Comparison of ENCODE assay signal across 8 cellular contexts in the genomic region with DNA sequence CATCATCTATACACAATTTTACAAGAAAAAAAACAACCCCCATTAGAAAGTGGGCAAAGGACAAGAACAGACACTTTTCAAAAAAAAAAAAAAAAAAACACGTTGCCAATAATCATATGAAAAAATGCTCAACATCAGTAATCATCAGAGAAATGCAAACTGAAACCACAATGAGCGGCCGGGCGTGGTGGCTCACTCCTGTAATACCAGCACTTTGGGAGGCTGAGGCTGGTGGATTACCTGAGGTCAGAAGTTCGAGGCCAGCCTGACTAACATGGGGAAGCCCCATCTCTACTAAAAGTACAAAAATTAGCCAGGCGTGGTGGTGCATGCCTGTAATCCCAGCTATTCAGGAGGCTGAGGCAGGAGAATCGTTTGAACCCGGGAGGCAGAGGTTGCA. TPM values are rescaled to one million over a fixed set of nuclear protein-coding genes. Genes with fewer than 3 reads are reported as not detected.
A peak's percentile ranks its signal among the peaks of the same experiment; 100 is the strongest.
DNase-seq lines count a peak whose midpoint lies in the region; ATAC-seq and TF ChIP-seq lines count a peak whose summit lies in the region.
"Not testable (repeated sequence)": the region's sequence is repeated elsewhere in the genome, so short reads cannot be mapped to it uniquely, and the experiment has no call there.
"Had no signal": no experiment of that assay in that cellular context is flagged by ENCODE, and none has a peak within 500 bp of the region (broad histone marks: within the 10 kb centered on the region; RNA-seq: fewer than 3 reads in every experiment).

No MANE protein-coding gene starts in this region.

- not testable (repeated sequence) for H3K27me3 ChIP-seq in HCT116 (ENCODE audit: insufficient read depth, low read length); mammary epithelial cell (ENCODE audit: insufficient read depth, low read length)

- not testable (repeated sequence) for H3K9me3 Mint-ChIP-seq in activated CD4-positive, alpha-beta T cell treated with anti-CD3 and anti-CD28 coated beads for 36 hours (ENCODE audit: low read depth)

- not testable (repeated sequence) for H3K9ac ChIP-seq in HCT116 (ENCODE audit: low read length); mammary epithelial cell (ENCODE audit: insufficient read depth, low read length)

- H3K9me2 ChIP-seq in HCT116 (ENCODE audit: insufficient read depth), result not testable (repeated sequence)

- H3K36me3 Mint-ChIP-seq in activated CD4-positive, alpha-beta T cell treated with anti-CD3 and anti-CD28 coated beads for 36 hours (ENCODE audit: low read depth), result not testable (repeated sequence)

- not testable (repeated sequence) for TF ChIP-seq CTCF in HCT116 (IDR thresholded peaks at IDR 0.05 in 2 of 3, conservative IDR thresholded peaks at IDR 0.05 in 1 of 3; ENCODE audit: borderline replicate concordance in 1 of 3, insufficient read depth in 1 of 3, low read depth in 2 of 3, low read length in 2 of 3); mammary epithelial cell (conservative IDR thresholded peaks at IDR 0.05 in 1 of 2, IDR thresholded peaks at IDR 0.05 in 1 of 2; ENCODE audit: extremely low read depth in 1 of 2, insufficient read depth in 1 of 2, low read depth in 1 of 2, low read length in 2 of 2); epithelial cell of esophagus (IDR thresholded peaks at IDR 0.05; ENCODE audit: insufficient read depth, low read depth, low read length, missing control alignments)

- DNase-seq in Daoy (ENCODE audit: low read depth) (peak; percentile 3), mammary epithelial cell (peak; percentile 57), epithelial cell of esophagus (ENCODE audit: low read depth) (peak; percentile 20), iris pigment epithelial cell (ENCODE audit: low read depth) (peak; percentile 66)
- not testable (repeated sequence) for DNase-seq in HCT116 (ENCODE audit: low read depth, low spot score)
- peak; percentile 7 for DNase-seq in activated CD4-positive, alpha-beta T cell treated with anti-CD3 and anti-CD28 coated beads for 36 hours

- ATAC-seq in HCT116; activated CD4-positive, alpha-beta T cell treated with anti-CD3 and anti-CD28 coated beads for 36 hours: not testable (repeated sequence)

- peaks cover 37% of the 10 kb centered on the region for H3K27me3 Mint-ChIP-seq in activated CD4-positive, alpha-beta T cell treated with anti-CD3 and anti-CD28 coated beads for 36 hours

- H3K4me1 ChIP-seq in HCT116 (ENCODE audit: control insufficient read depth in 1 of 2, insufficient read depth in 2 of 2, low read length in 2 of 2), result peaks cover 0 to 37% of the 10 kb centered on the region in 2 experiments; a peak in 3 of 4 replicates
- not testable (repeated sequence) for H3K4me1 ChIP-seq in mammary epithelial cell (ENCODE audit: insufficient read depth, low read length)

- RAD21 ChIA-PET in HCT116 (lab: Charles Lee; ENCODE audit: low non-redundant PET in 1 of 2, low total read pairs in 2 of 2, uncharacterized antibody in 2 of 2, unreplicated experiment in 2 of 2), result not testable (repeated sequence)

- not testable (repeated sequence) for TF ChIP-seq RAD21 in HCT116 (IDR thresholded peaks at IDR 0.05; ENCODE audit: low read depth)

- not testable (repeated sequence) for H3K4me3 Mint-ChIP-seq in activated CD4-positive, alpha-beta T cell treated with anti-CD3 and anti-CD28 coated beads for 36 hours

- H3K4me3 ChIP-seq in HCT116 (replicated peaks in 1 of 2; ENCODE audit: low read depth in 1 of 2, low read length in 2 of 2); mammary epithelial cell (replicated peaks in 1 of 3; ENCODE audit: insufficient read depth in 1 of 3, low read depth in 2 of 3, low read length in 3 of 3); epithelial cell of esophagus (ENCODE audit: low read length): not testable (repeated sequence)

- dilution Hi-C loops in mammary epithelial cell (cut with HindIII; ENCODE audit: low sequenced_read_pairs), result not testable (repeated sequence)

- TF ChIP-seq POLR2A in HCT116 (IDR thresholded peaks at IDR 0.05; ENCODE audit: borderline replicate concordance, extremely low read depth, insufficient read depth, insufficient read length), result not testable (repeated sequence)

- H3K79me2 ChIP-seq in HCT116 (ENCODE audit: insufficient read depth, low read length) (peaks cover 90% of the 10 kb centered on the region), mammary epithelial cell (ENCODE audit: insufficient read depth, low read length) (peaks cover 96% of the 10 kb centered on the region)

- POLR2A ChIA-PET in HCT116 (lab: Charles Lee); activated CD4-positive, alpha-beta T cell treated with anti-CD3 and anti-CD28 coated beads for 36 hours (lab: Charles Lee): not testable (repeated sequence)

- intact Hi-C loops in HCT116 (cut with micrococcal nuclease); activated CD4-positive, alpha-beta T cell treated with anti-CD3 and anti-CD28 coated beads for 36 hours (cut with DNase I, micrococcal nuclease); mammary epithelial cell (cut with micrococcal nuclease): not testable (repeated sequence)

- H3K9me3 ChIP-seq in HCT116 (ENCODE audit: control insufficient read depth in 1 of 2, insufficient read depth in 1 of 2, low read depth in 1 of 2, low read length in 2 of 2), result not testable (repeated sequence)
- H3K9me3 ChIP-seq in mammary epithelial cell (replicated peaks; ENCODE audit: insufficient read depth, low read length), result peaks cover 13% of the 10 kb centered on the region

- not testable (repeated sequence) for H3K27ac Mint-ChIP-seq in activated CD4-positive, alpha-beta T cell treated with anti-CD3 and anti-CD28 coated beads for 36 hours

- WGBS in mammary epithelial cell (ENCODE audit: low coverage, missing lambda C conversion rate), result 72% methylated on average over 5 of the region's 8 CpGs

- H4K20me1 ChIP-seq in HCT116 (ENCODE audit: insufficient read depth), result peaks cover 17% of the 10 kb centered on the region; the same call in 1 of the 2 replicates
- not testable (repeated sequence) for H4K20me1 ChIP-seq in mammary epithelial cell (ENCODE audit: insufficient read depth, low read length)

- not testable (repeated sequence) for BruUV-seq in HCT116 (replicated peaks; lab: Mats Ljungman, UMichigan); mammary epithelial cell (replicated peaks; lab: Mats Ljungman, UMichigan)

- not testable (repeated sequence) for H3K4me1 Mint-ChIP-seq in activated CD4-positive, alpha-beta T cell treated with anti-CD3 and anti-CD28 coated beads for 36 hours

- H3K4me2 ChIP-seq in HCT116 (ENCODE audit: low read length), result peak overlapping the region; percentile 26; the same call in 1 of the 2 replicates
- H3K4me2 ChIP-seq in mammary epithelial cell (ENCODE audit: insufficient read depth, low read depth, low read length), result not testable (repeated sequence)

- in situ Hi-C loops in mammary epithelial cell (cut with MboI; ENCODE audit: low sequenced_read_pairs in 2 of 2), result loop anchor here in 1 of 2 donors (10.0 kb wide), 1 partner anchor 62 kb away; no protein-coding TSS in a partner anchor

- H3K27ac ChIP-seq in HCT116 (ENCODE audit: low read depth, low read length); mammary epithelial cell (ENCODE audit: insufficient read depth, low read depth, low read length): not testable (repeated sequence)

- not testable (repeated sequence) for H3K36me3 ChIP-seq in HCT116 (ENCODE audit: control insufficient read depth in 1 of 2, insufficient read depth in 2 of 2, low read length in 2 of 2); mammary epithelial cell (ENCODE audit: insufficient read depth, low read length)

- H2AFZ ChIP-seq in HCT116 (ENCODE audit: low read depth, low read length, poor library complexity, severe bottlenecking); mammary epithelial cell (ENCODE audit: low read depth, low read length): not testable (repeated sequence)

- CTCF ChIA-PET in HCT116 (lab: Charles Lee); activated CD4-positive, alpha-beta T cell treated with anti-CD3 and anti-CD28 coated beads for 36 hours (lab: Charles Lee); mammary epithelial cell (lab: Charles Lee; ENCODE audit: low non-redundant PET): not testable (repeated sequence)

RNA-seq across cellular contexts. Expression of a gene that starts 39.5 kb away (rescaled TPM):
- 25.2 and 29.4 TPM in 2 replicates for total RNA-seq in Daoy (2014; rRNA removed; shearing (Covaris generic))
- 83.6 TPM for total RNA-seq in HCT116 (2021; ENCODE audit: unreplicated experiment)
- 34.7 and 39.7 TPM in 2 replicates for polyA plus RNA-seq in HCT116 (2012)
- total RNA-seq in activated CD4-positive, alpha-beta T cell treated with anti-CD3 and anti-CD28 coated beads for 36 hours, result under 1 TPM in 1 of 2 experiments, not detected in 1; 0.09 TPM
- 100 to 1,000 TPM in 1 of 2 donors, 10 to 100 TPM in 1; 91.7 to 109 TPM for total RNA-seq in mammary epithelial cell
- 53.0 TPM for polyA plus RNA-seq in mammary epithelial cell
- 97.8 TPM for polyA minus RNA-seq in mammary epithelial cell
- total RNA-seq: CD4-positive, alpha-beta T cell; CD8-positive, alpha-beta T cell had no signal

Comparison
In these comparisons a context has a peak if more than half of its experiments do, and no peak if none do; other contexts are left out.
1. RNA of a gene that starts 39.5 kb away (total RNA-seq): 91.7 to 109 TPM in mammary epithelial cell, 83.6 TPM in HCT116 (single experiment) and 25.2 to 29.4 TPM in Daoy; 0.09 TPM in activated CD4-positive, alpha-beta T cell treated with anti-CD3 and anti-CD28 coated beads for 36 hours; every median in the first group is over 10 times any median in the second.